Comparison of ENCODE assay signal across 8 cellular contexts in the genomic region with DNA sequence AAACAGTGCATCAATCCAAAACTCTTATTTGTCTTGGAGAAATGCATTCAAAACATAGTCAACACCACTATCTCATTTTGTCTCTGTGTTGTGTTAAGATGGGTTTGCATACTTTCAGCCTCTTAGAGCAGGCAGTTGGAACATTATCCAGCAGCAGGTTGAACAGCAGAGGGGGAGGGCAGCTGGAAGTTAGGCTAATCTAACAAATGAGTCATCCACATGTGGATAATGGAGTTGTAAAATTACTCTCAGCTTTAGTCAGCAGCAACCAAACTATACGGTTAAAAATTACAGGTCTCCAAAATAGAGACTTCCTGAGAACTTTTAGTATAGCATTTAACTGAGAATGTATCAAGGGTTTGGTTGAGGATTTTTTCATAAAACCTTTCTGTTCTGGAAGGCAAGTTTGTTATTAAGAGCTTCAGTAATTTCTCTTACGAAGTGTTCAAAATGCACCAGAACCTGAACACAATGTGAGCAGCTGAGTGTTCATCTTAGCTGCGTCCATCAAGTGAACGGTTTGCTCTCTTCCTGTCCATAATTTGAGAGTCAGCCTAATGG. TPM values are rescaled to one million over a fixed set of nuclear protein-coding genes. Genes with fewer than 3 reads are reported as not detected.
DNase-seq lines count a peak whose midpoint lies in the region; ATAC-seq lines count a peak whose summit lies in the region.

No MANE protein-coding gene starts in this region.

- no peak overlapping the region for H3K27ac ChIP-seq in neuronal stem cell (replicated peaks; ENCODE audit: low read length)

- no peak overlapping the region for H2BK120ac ChIP-seq in neuronal stem cell (ENCODE audit: low read depth, low read length)

- H3K4me1 ChIP-seq in neuronal stem cell (ENCODE audit: control insufficient read depth in 2 of 2, insufficient read depth in 1 of 2, low read depth in 1 of 2, low read length in 2 of 2), result peaks cover 5 to 8% of the 10 kb centered on the region in 2 donors

- H3K9ac ChIP-seq in neuronal stem cell (ENCODE audit: low read depth, low read length, poor library complexity), result no peak overlapping the region

- no peak overlapping the region for H2AK5ac ChIP-seq in neuronal stem cell (ENCODE audit: low read depth, low read length)

- no peak overlapping the region for H3K18ac ChIP-seq in neuronal stem cell (ENCODE audit: low read length)

- H2BK5ac ChIP-seq in neuronal stem cell (ENCODE audit: low read length), result no peak overlapping the region

- no peak overlapping the region for H4K8ac ChIP-seq in neuronal stem cell (ENCODE audit: low read depth, low read length)

- WGBS in neuronal stem cell (ENCODE audit: extremely low coverage in 2 of 2, insufficient read length in 2 of 2, insufficient replicate concordance in 1 of 2), 2 donors, result no CpG with 5 or more reads among the region's 4 CpGs

- H3K9me3 ChIP-seq in neuronal stem cell (replicated peaks in 1 of 2; ENCODE audit: control insufficient read depth in 2 of 2, insufficient read depth in 1 of 2, low read depth in 1 of 2, low read length in 2 of 2), result no peaks in the 10 kb centered on the region

- DNase-seq in activated CD4-positive, alpha-beta T cell treated with anti-CD3 and anti-CD28 coated beads for 48 hours, result peak; percentile 54
- DNase-seq in activated CD4-positive, alpha-beta T cell treated with anti-CD3 and anti-CD28 coated beads for 4 hours, result no peak
- DNase-seq in NCI-H460 (ENCODE audit: extremely low read depth, low read depth) (peak; percentile 25), dermis blood vessel endothelial cell (peak; percentile 72), pulmonary artery endothelial cell (ENCODE audit: low read depth, low spot score) (peak; percentile 30), activated gamma-delta T cell (lab: John Stamatoyannopoulos, UW) (no peak), neuronal stem cell (ENCODE audit: low spot score) (no peak)

- no peak overlapping the region for H4K91ac ChIP-seq in neuronal stem cell (ENCODE audit: low read depth, low read length, poor library complexity)

- H3K23ac ChIP-seq in neuronal stem cell (ENCODE audit: low read depth, low read length, poor library complexity), result no peak overlapping the region

- H3K27me3 ChIP-seq in neuronal stem cell (ENCODE audit: control insufficient read depth in 3 of 3, insufficient read depth in 3 of 3, low read depth in 1 of 3, low read length in 3 of 3), result peaks cover 0 to 2% (median 0%) of the 10 kb centered on the region in 3 experiments

- no peak overlapping the region for H2AFZ ChIP-seq in neuronal stem cell (ENCODE audit: low read length)

- no peak overlapping the region for H3K14ac ChIP-seq in neuronal stem cell (ENCODE audit: low read length)

- no peaks in the 10 kb centered on the region for H3K36me3 ChIP-seq in neuronal stem cell (replicated peaks in 1 of 2; ENCODE audit: control insufficient read depth in 2 of 2, insufficient read depth in 2 of 2, low read length in 2 of 2)

- no peak overlapping the region for H3K4me2 ChIP-seq in neuronal stem cell (ENCODE audit: insufficient read depth, low read length, poor library complexity, severe bottlenecking)

- no peaks in the 10 kb centered on the region for H3K79me1 ChIP-seq in neuronal stem cell (ENCODE audit: low read depth, low read length)

- no peak overlapping the region for H2BK15ac ChIP-seq in neuronal stem cell (ENCODE audit: low read length)

- H2BK12ac ChIP-seq in neuronal stem cell (ENCODE audit: low read length), result no peak overlapping the region

- no peak overlapping the region for H3K4ac ChIP-seq in neuronal stem cell (ENCODE audit: low read length)

- H3K4me3 ChIP-seq in neuronal stem cell (ENCODE audit: low read length in 2 of 2), result no peak overlapping the region

- ATAC-seq in HG03571 (IDR thresholded peaks at IDR 0.05; ENCODE audit: unreplicated experiment), result no peak

RNA-seq across cellular contexts. Expression of a gene that starts 46.3 kb away (rescaled TPM):
- 12.5 and 13.6 TPM in 2 replicates for total RNA-seq in NCI-H460 (2014; rRNA removed; shearing (Covaris generic))
- 6.8 and 9.5 TPM in 2 replicates for polyA plus RNA-seq in NCI-H460 (2014; cell fraction: nucleus; rRNA removed)
- total RNA-seq in dermis blood vessel endothelial cell (5.4 and 6.8 TPM in 2 replicates), pulmonary artery endothelial cell (10.6 and 10.8 TPM in 2 replicates)
- 1.5 TPM for polyA plus RNA-seq in neuronal stem cell (2013, experiment 1 of 2)
- 1.5 TPM for polyA plus RNA-seq in neuronal stem cell (2013, experiment 2 of 2)

Comparison
In these comparisons a context has a peak if more than half of its experiments do, and no peak if none do; other contexts are left out.
1. DNase-seq: peak in activated CD4-positive, alpha-beta T cell treated with anti-CD3 and anti-CD28 coated beads for 48 hours (single experiment), NCI-H460 (single experiment), dermis blood vessel endothelial cell (single experiment) and pulmonary artery endothelial cell (single experiment); none in activated CD4-positive, alpha-beta T cell treated with anti-CD3 and anti-CD28 coated beads for 4 hours (0 of 2), activated gamma-delta T cell (single experiment) and neuronal stem cell (single experiment).